ENCODE assay signal across 8 cellular contexts in the genomic region with DNA sequence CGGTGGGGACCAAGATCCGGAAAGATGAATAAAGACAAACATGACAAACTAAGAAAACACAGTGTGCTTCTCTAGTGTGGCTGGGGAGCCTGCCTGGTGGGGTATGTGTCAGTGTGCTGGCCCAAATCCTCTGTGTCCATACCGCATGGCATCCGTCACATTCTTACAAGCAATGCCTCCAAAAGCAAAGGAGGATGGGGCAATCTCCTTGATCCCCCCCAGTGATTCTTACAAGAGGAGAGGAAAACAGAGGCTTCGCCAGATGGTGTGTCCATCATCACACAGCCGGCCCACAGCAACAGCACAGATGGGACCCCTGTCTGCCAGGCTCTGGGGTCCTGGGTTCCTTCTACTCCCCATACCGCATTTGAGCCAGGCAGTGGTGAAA. TPM values are rescaled to one million over a fixed set of nuclear protein-coding genes. Genes with fewer than 3 reads are reported as not detected.
DNase-seq lines count a peak whose midpoint lies in the region; ATAC-seq, FAIRE-seq and TF ChIP-seq lines count a peak whose summit lies in the region.

No MANE protein-coding gene starts in this region.

- H3K4me3 ChIP-seq in A549, result peak overlapping the region; percentile 47
- H3K4me3 ChIP-seq in HUES64 (ENCODE audit: low read length), result peak overlapping the region; percentile 38
- H3K4me3 ChIP-seq in cardiac fibroblast (replicated peaks in 1 of 2; ENCODE audit: low read depth in 2 of 2, low read length in 2 of 2), result peak overlapping the region; percentile 50 to 62
- H3K4me3 ChIP-seq in muscle layer of colon (ENCODE audit: low read depth in 1 of 2, low read length in 2 of 2), result peak overlapping the region; percentile 41 to 92

- no peak for TF ChIP-seq RAD21 in A549 (conservative IDR thresholded peaks at IDR 0.05 in 1 of 2, IDR thresholded peaks at IDR 0.05 in 1 of 2)

- DNase-seq in A549 (ENCODE audit: low read depth in 1 of 2, low spot score in 1 of 2), result no peak
- peak; percentile 42 to 91 for DNase-seq in cardiac fibroblast (ENCODE audit: low read depth in 2 of 2)
- no peak for DNase-seq in HuH-7 (ENCODE audit: low spot score)
- DNase-seq in ureter (ENCODE audit: low spot score), result no peak
- no peak for DNase-seq in left lobe of liver (ENCODE audit: low spot score)
- no peak for DNase-seq in mesenteric fat pad (ENCODE audit: low spot score)

- no peak for FAIRE-seq in A549 (lab: Jason Lieb, UNC)

- H3K27ac ChIP-seq in A549 (peak overlapping the region; percentile 84 to 89), HUES64 (ENCODE audit: low read depth, low read length) (peak overlapping the region; percentile 23; the same call in 1 of the 2 replicates), muscle layer of colon (ENCODE audit: low read depth, low read length) (peak overlapping the region; percentile 94)

- CTCF ChIA-PET in A549 (lab: Yijun Ruan, JAX), result interaction anchor here (0.9 to 11.4 kb wide), 5 partner anchors 16 to 111 kb away, joined by 3 to 73 read pairs (median 4); partner anchors contain the start of genes CRELD1 and JAGN1

- H3K27me3 ChIP-seq in HUES64 (ENCODE audit: insufficient read depth, low read length), result peaks cover 18% of the 10 kb centered on the region
- no peaks in the 10 kb centered on the region for H3K27me3 ChIP-seq in muscle layer of colon (ENCODE audit: control insufficient read depth in 1 of 2, insufficient read depth in 2 of 2, low read length in 2 of 2)

- TF ChIP-seq EP300 in A549 (IDR thresholded peaks at IDR 0.05), result no peak

- WGBS in A549 (ENCODE audit: missing lambda C conversion rate), result 68% methylated on average over 6 of the region's 7 CpGs
- 71% methylated on average over 5 of the region's 7 CpGs for WGBS in HUES64

- no peaks in the 10 kb centered on the region for H3K9me3 ChIP-seq in A549
- no peaks in the 10 kb centered on the region for H3K9me3 ChIP-seq in HUES64 (ENCODE audit: insufficient read depth, low read depth, low read length)
- H3K9me3 ChIP-seq in muscle layer of colon (ENCODE audit: low read length), result no peaks in the 10 kb centered on the region

- TF ChIP-seq CTCF in A549 (IDR thresholded peaks at IDR 0.05) (no peak), cardiac fibroblast (IDR thresholded peaks at IDR 0.05; ENCODE audit: low read depth, low read length) (no peak)

- TF ChIP-seq POLR2A in A549 (IDR thresholded peaks at IDR 0.05; ENCODE audit: low read length), result no peak

- ATAC-seq in A549 (peak in 1 of 2 experiments; percentile 13; a peak in 3 of 6 replicates), left lobe of liver (no peak)

- POLR2A ChIA-PET in A549 (lab: Yijun Ruan, JAX), result interaction anchor here (1.2 to 1.5 kb wide), 2 partner anchors 33 to 123 kb away, joined by 3 read pairs; partner anchors contain the start of gene ARPC4

- H3K36me3 ChIP-seq in HUES64 (ENCODE audit: insufficient read depth, low read length) (no peaks in the 10 kb centered on the region), muscle layer of colon (ENCODE audit: insufficient read depth, low read length) (no peaks in the 10 kb centered on the region)

- H3K4me2 ChIP-seq in A549, result peak overlapping the region; percentile 98

- no peak overlapping the region for H3K9ac ChIP-seq in HUES64 (ENCODE audit: low read depth, low read length)
- peak overlapping the region; percentile 89 for H3K9ac ChIP-seq in muscle layer of colon (ENCODE audit: low read length)

- H3K4me1 ChIP-seq in A549 (peaks cover 40% of the 10 kb centered on the region), HUES64 (ENCODE audit: insufficient read depth, low read length) (peaks cover 6% of the 10 kb centered on the region; the same call in 1 of the 2 replicates), muscle layer of colon (ENCODE audit: insufficient read depth, low read length) (peaks cover 32% of the 10 kb centered on the region)

TF ChIP-seq in A549, 52 proteins besides CTCF, POLR2A, EP300 and RAD21 (continues in another document):
- no peak for TF ChIP-seq ZNF302 (CRISPR knock-in tag; IDR thresholded peaks at IDR 0.05)
- TF ChIP-seq ZFP36 (IDR thresholded peaks at IDR 0.05; ENCODE audit: borderline replicate concordance, partially characterized antibody), result no peak
- TF ChIP-seq MYC (IDR thresholded peaks at IDR 0.05; ENCODE audit: borderline replicate concordance, low read length), result no peak
- TF ChIP-seq REST (IDR thresholded peaks at IDR 0.05), result no peak
- no peak for TF ChIP-seq TP53 (CRISPR knock-in tag; IDR thresholded peaks at IDR 0.05)
- TF ChIP-seq CEBPB (IDR thresholded peaks at IDR 0.05), result no peak

RNA-seq across cellular contexts. Expression of gene IL17RC, which starts 0.6 kb away (rescaled TPM):
- 7.7 and 12.2 TPM in 2 replicates for polyA plus RNA-seq in A549 (2011; rRNA removed)
- polyA plus RNA-seq in A549 (2012; cell fraction: cytosol; rRNA removed), result 12.1 and 17.1 TPM in 2 replicates
- polyA plus RNA-seq in A549 (2012; cell fraction: nucleus; rRNA removed), result 34.0 and 43.5 TPM in 2 replicates
- 9.1 to 9.8 TPM (median 9.4 TPM) in 3 replicates for polyA plus RNA-seq in A549 (2017; fragmentation: RNase III; extraction: RNeasy Plus Mini Kit Qiagen cat#74134 plus additional on column Dnase treatment)
- polyA minus RNA-seq in A549 (2011; rRNA and poly(A)+ RNA removed), result 16.6 and 23.1 TPM in 2 replicates
- 5.5 TPM for polyA plus RNA-seq in HUES64 (2013, experiment 1 of 2)
- polyA plus RNA-seq in HUES64 (2013, experiment 2 of 2), result 6.8 TPM
- total RNA-seq in ureter, result 34.0 TPM
- 52.2 TPM for total RNA-seq in left lobe of liver
- 28.8 TPM for total RNA-seq in mesenteric fat pad

RNA-seq across cellular contexts. Expression of gene IL17RE, which starts 13.7 kb away (rescaled TPM):
- polyA plus RNA-seq in A549 (2011; rRNA removed) (0.53 and 0.60 TPM in 2 replicates), A549 (2017; fragmentation: RNase III; extraction: RNeasy Plus Mini Kit Qiagen cat#74134 plus additional on column Dnase treatment) (0.44 to 0.67 TPM (median 0.47 TPM) in 3 replicates)
- 0.65 and 0.79 TPM in 2 replicates for polyA plus RNA-seq in A549 (2012; cell fraction: cytosol; rRNA removed)
- 3.4 and 3.7 TPM in 2 replicates for polyA plus RNA-seq in A549 (2012; cell fraction: nucleus; rRNA removed)
- polyA minus RNA-seq in A549 (2011; rRNA and poly(A)+ RNA removed), result 0.92 and 1.3 TPM in 2 replicates
- 0.75 TPM for polyA plus RNA-seq in HUES64 (2013, experiment 1 of 2)
- polyA plus RNA-seq in HUES64 (2013, experiment 2 of 2), result 1.1 TPM
- total RNA-seq in ureter (11.9 TPM), left lobe of liver (2.5 TPM), mesenteric fat pad (20.2 TPM)

RNA-seq across cellular contexts. Expression of gene CRELD1, which starts 17.3 kb away (rescaled TPM):
- 13.1 and 13.9 TPM in 2 replicates for polyA plus RNA-seq in A549 (2011; rRNA removed)
- 14.6 and 14.9 TPM in 2 replicates for polyA plus RNA-seq in A549 (2012; cell fraction: cytosol; rRNA removed)
- polyA plus RNA-seq in A549 (2012; cell fraction: nucleus; rRNA removed), result 25.3 and 26.0 TPM in 2 replicates
- polyA plus RNA-seq in A549 (2017; fragmentation: RNase III; extraction: RNeasy Plus Mini Kit Qiagen cat#74134 plus additional on column Dnase treatment), result 9.8 to 13.6 TPM (median 11.1 TPM) in 3 replicates
- 6.2 and 9.1 TPM in 2 replicates for polyA minus RNA-seq in A549 (2011; rRNA and poly(A)+ RNA removed)
- 7.8 TPM for polyA plus RNA-seq in HUES64 (2013, experiment 1 of 2)
- polyA plus RNA-seq in HUES64 (2013, experiment 2 of 2), result 9.8 TPM
- 37.0 TPM for total RNA-seq in ureter
- 41.0 TPM for total RNA-seq in left lobe of liver
- total RNA-seq in mesenteric fat pad, result 24.8 TPM

RNA-seq across cellular contexts. Expression of gene JAGN1, which starts 25.9 kb away (rescaled TPM):
- polyA plus RNA-seq in A549 (2011; rRNA removed) (63.2 and 79.3 TPM in 2 replicates), A549 (2017; fragmentation: RNase III; extraction: RNeasy Plus Mini Kit Qiagen cat#74134 plus additional on column Dnase treatment) (48.6 to 53.7 TPM (median 49.6 TPM) in 3 replicates)
- 54.9 and 75.5 TPM in 2 replicates for polyA plus RNA-seq in A549 (2012; cell fraction: cytosol; rRNA removed)
- 28.0 and 40.6 TPM in 2 replicates for polyA plus RNA-seq in A549 (2012; cell fraction: nucleus; rRNA removed)
- 51.1 and 62.9 TPM in 2 replicates for polyA minus RNA-seq in A549 (2011; rRNA and poly(A)+ RNA removed)
- 29.7 TPM for polyA plus RNA-seq in HUES64 (2013, experiment 1 of 2)
- polyA plus RNA-seq in HUES64 (2013, experiment 2 of 2), result 35.4 TPM
- total RNA-seq in ureter (26.6 TPM), left lobe of liver (21.4 TPM), mesenteric fat pad (49.8 TPM)

RNA-seq across cellular contexts. Expression of gene PRRT3, which starts 35.9 kb away (rescaled TPM):
- polyA plus RNA-seq in A549 (2011; rRNA removed) (0.50 and 0.53 TPM in 2 replicates), A549 (2017; fragmentation: RNase III; extraction: RNeasy Plus Mini Kit Qiagen cat#74134 plus additional on column Dnase treatment) (1.1 to 1.3 TPM (median 1.1 TPM) in 3 replicates)
- polyA plus RNA-seq in A549 (2012; cell fraction: cytosol; rRNA removed), result 1.1 and 1.4 TPM in 2 replicates
- polyA plus RNA-seq in A549 (2012; cell fraction: nucleus; rRNA removed), result 1.6 and 2.1 TPM in 2 replicates
- 1.3 and 1.8 TPM in 2 replicates for polyA minus RNA-seq in A549 (2011; rRNA and poly(A)+ RNA removed)
- 6.4 TPM for polyA plus RNA-seq in HUES64 (2013, experiment 1 of 2)
- 7.5 TPM for polyA plus RNA-seq in HUES64 (2013, experiment 2 of 2)
- total RNA-seq in ureter (3.5 TPM), left lobe of liver (0.50 TPM), mesenteric fat pad (1.6 TPM)

Comparison
In these comparisons a context has a peak if more than half of its experiments do, and no peak if none do; other contexts are left out.
1. DNase-seq: peak in cardiac fibroblast (2 of 2); none in A549 (0 of 2), HuH-7 (single experiment), ureter (single experiment), left lobe of liver (single experiment) and mesenteric fat pad (single experiment).
2. H3K27ac ChIP-seq: peak in every context shown above with its lines; median percentile 94 in muscle layer of colon; 86 in A549; 23 in HUES64.
3. Peak in every context shown above with its lines, with median percentiles within 50 percentile points of each other: H3K4me3 ChIP-seq.